ENCODE assay signal across 15 cellular contexts in the genomic region with DNA sequence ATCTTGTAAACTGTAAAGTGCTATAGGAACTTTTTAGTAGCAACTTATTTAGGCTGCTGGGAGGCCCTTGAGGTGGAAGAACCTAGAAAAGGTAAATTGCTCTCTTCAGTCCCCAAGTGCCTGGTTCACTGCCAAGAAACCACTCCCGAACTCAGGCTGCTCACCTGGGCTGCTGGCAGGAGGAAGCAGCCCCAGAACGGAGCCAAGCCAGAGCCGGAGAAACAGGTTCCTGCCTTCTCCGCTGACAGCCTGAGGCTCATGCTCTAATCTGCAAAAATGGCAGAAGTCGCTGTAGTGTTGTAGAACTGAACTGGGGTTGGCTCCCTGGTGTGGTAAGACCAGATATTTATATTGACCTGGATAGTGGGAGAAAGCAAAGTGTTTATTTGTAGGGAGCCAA.
A peak's percentile ranks its signal among the peaks of the same experiment; 100 is the strongest.
DNase-seq lines count a peak whose midpoint lies in the region; ATAC-seq and TF ChIP-seq lines count a peak whose summit lies in the region.
"Had no signal": no experiment of that assay in that cellular context is flagged by ENCODE, and none has a peak within 500 bp of the region (broad histone marks: within the 10 kb centered on the region; RNA-seq: fewer than 3 reads in every experiment).

No MANE protein-coding gene starts in this region.

- intact Hi-C loops in prostate gland (cut with DNase I), result loop anchor here (10.0 kb wide), 1 partner anchor 289 kb away; no protein-coding TSS in a partner anchor

- DNase-seq in GM23338 (ENCODE audit: low spot score) (no peak), NCI-H2196 treated with DMSO at 0.1 percent for 48 hours (lab: John Stamatoyannopoulos, UW; ENCODE audit: unreplicated experiment) (peak; percentile 17), epithelial cell of esophagus (ENCODE audit: low read depth) (peak; percentile 96), prostate gland (ENCODE audit: low spot score) (peak; percentile 95), medulla oblongata (ENCODE audit: extremely low spot score) (no peak)
- no peak for DNase-seq in activated naive CD4-positive, alpha-beta T cell treated with anti-CD3 and anti-CD28 coated beads, Interleukin-2, amount 50 U/mL, for 16 hours
- DNase-seq in activated T-cell treated with anti-CD3 and anti-CD28 coated beads, Interleukin-2, amount 50 U/mL, for 4 hours, result no peak
- DNase-seq: dorsolateral prefrontal cortex; foreskin fibroblast; naive B cell; retina; stimulated activated CD4-positive, alpha-beta T cell treated with anti-CD3 and anti-CD28 coated beads, Interleukin-2, amount 100 ng/mL, for 24 hours had no signal

- H3K27me3 Mint-ChIP-seq in GM23338 (ENCODE audit: insufficient read depth, low read depth, poor library complexity), result no peaks in the 10 kb centered on the region
- no peaks in the 10 kb centered on the region for H3K27me3 Mint-ChIP-seq in activated T-cell treated with anti-CD3 and anti-CD28 coated beads, Interleukin-2, amount 50 U/mL, for 4 hours (ENCODE audit: low read depth)
- H3K27me3 Mint-ChIP-seq: naive B cell had no signal

- H3F3A ChIP-seq in GM23338 (replicated peaks; ENCODE audit: low read depth), result no peaks in the 10 kb centered on the region

- H3K4me2 ChIP-seq in GM23338, result no peak overlapping the region
- H3K4me2 ChIP-seq: BLaER1 treated with 17β-estradiol and CSF1 and Interleukin-3, amounts not matched to agents 10 nM and 100 nM had no signal

- H3K79me2 ChIP-seq in GM23338 (replicated peaks; ENCODE audit: insufficient read depth), result no peaks in the 10 kb centered on the region

- H3K36me3 Mint-ChIP-seq in GM23338 (ENCODE audit: low read depth), result no peaks in the 10 kb centered on the region
- no peaks in the 10 kb centered on the region for H3K36me3 Mint-ChIP-seq in activated T-cell treated with anti-CD3 and anti-CD28 coated beads, Interleukin-2, amount 50 U/mL, for 4 hours (ENCODE audit: insufficient read depth)
- H3K36me3 Mint-ChIP-seq: naive B cell had no signal

- H3K27me3 ChIP-seq in GM23338 (ENCODE audit: insufficient read depth), result no peaks in the 10 kb centered on the region
- H3K27me3 ChIP-seq in prostate gland (replicated peaks; ENCODE audit: insufficient read depth), result no peaks in the 10 kb centered on the region
- H3K27me3 ChIP-seq: ascending aorta; BLaER1 treated with 17β-estradiol and CSF1 and Interleukin-3, amounts not matched to agents 10 nM and 100 nM had no signal

- H2AFZ ChIP-seq in GM23338, result peak overlapping the region; percentile 84

- H3K4me3 ChIP-seq in GM23338 (no peak overlapping the region), epithelial cell of esophagus (ENCODE audit: low read length) (no peak overlapping the region), prostate gland (no peak overlapping the region)
- H3K4me3 ChIP-seq: ascending aorta; BLaER1 treated with 17β-estradiol and CSF1 and Interleukin-3, amounts not matched to agents 10 nM and 100 nM; dorsolateral prefrontal cortex had no signal

- H3K4me1 ChIP-seq in GM23338 (ENCODE audit: insufficient read depth) (no peaks in the 10 kb centered on the region), prostate gland (replicated peaks) (no peaks in the 10 kb centered on the region)
- H3K4me1 ChIP-seq: ascending aorta had no signal

- no peak overlapping the region for H3K4me3 Mint-ChIP-seq in GM23338
- H3K4me3 Mint-ChIP-seq in activated T-cell treated with anti-CD3 and anti-CD28 coated beads, Interleukin-2, amount 50 U/mL, for 4 hours, result no peak overlapping the region
- H3K4me3 Mint-ChIP-seq: naive B cell had no signal

- no peak overlapping the region for H3K27ac ChIP-seq in GM23338 (ENCODE audit: low read depth)
- peak overlapping the region; percentile 8 to 9 for H3K27ac ChIP-seq in prostate gland
- H3K27ac ChIP-seq: ascending aorta; BLaER1 treated with 17β-estradiol and CSF1 and Interleukin-3, amounts not matched to agents 10 nM and 100 nM; dorsolateral prefrontal cortex had no signal

- ATAC-seq in GM23338, result peak; percentile 57
- no peak for ATAC-seq in HG03565 (IDR thresholded peaks at IDR 0.05; ENCODE audit: unreplicated experiment)
- ATAC-seq in activated T-cell treated with anti-CD3 and anti-CD28 coated beads, Interleukin-2, amount 50 U/mL, for 4 hours, result no peak

- no peaks in the 10 kb centered on the region for H3K9me2 ChIP-seq in GM23338 (ENCODE audit: insufficient read depth)

- 44% methylated on average over 5 of the region's 5 CpGs for WGBS in prostate gland

- H4K20me1 ChIP-seq in GM23338 (replicated peaks; ENCODE audit: insufficient read depth), result no peaks in the 10 kb centered on the region
- H4K20me1 ChIP-seq: BLaER1 treated with 17β-estradiol and CSF1 and Interleukin-3, amounts not matched to agents 10 nM and 100 nM had no signal

- H3K36me3 ChIP-seq in GM23338 (ENCODE audit: insufficient read depth), result no peaks in the 10 kb centered on the region
- no peaks in the 10 kb centered on the region for H3K36me3 ChIP-seq in prostate gland
- H3K36me3 ChIP-seq: ascending aorta; BLaER1 treated with 17β-estradiol and CSF1 and Interleukin-3, amounts not matched to agents 10 nM and 100 nM had no signal

- no peaks in the 10 kb centered on the region for H3K9me3 ChIP-seq in prostate gland
- H3K9me3 ChIP-seq: ascending aorta; BLaER1 treated with 17β-estradiol and CSF1 and Interleukin-3, amounts not matched to agents 10 nM and 100 nM had no signal

- H3K27ac Mint-ChIP-seq in GM23338, result no peak overlapping the region
- H3K27ac Mint-ChIP-seq: naive B cell had no signal

- TF ChIP-seq CTCF in GM23338 (conservative IDR thresholded peaks at IDR 0.05; ENCODE audit: low read depth in 2 of 2) (no peak), epithelial cell of esophagus (IDR thresholded peaks at IDR 0.05; ENCODE audit: insufficient read depth, low read depth, low read length, missing control alignments) (no peak), prostate gland (IDR thresholded peaks at IDR 0.05) (no peak)

- no peaks in the 10 kb centered on the region for H3K9me3 Mint-ChIP-seq in GM23338
- no peaks in the 10 kb centered on the region for H3K9me3 Mint-ChIP-seq in activated T-cell treated with anti-CD3 and anti-CD28 coated beads, Interleukin-2, amount 50 U/mL, for 4 hours
- H3K9me3 Mint-ChIP-seq: naive B cell had no signal

- TF ChIP-seq POLR2A in prostate gland (IDR thresholded peaks at IDR 0.05), result no peak

- peaks cover 7% of the 10 kb centered on the region for H3K4me1 Mint-ChIP-seq in GM23338
- H3K4me1 Mint-ChIP-seq in activated T-cell treated with anti-CD3 and anti-CD28 coated beads, Interleukin-2, amount 50 U/mL, for 4 hours (ENCODE audit: low read depth), result no peaks in the 10 kb centered on the region
- H3K4me1 Mint-ChIP-seq: naive B cell had no signal

TF ChIP-seq in GM23338, 12 proteins besides CTCF, POLR2A, EP300 and RAD21:
- TF ChIP-seq, protein P1, sequence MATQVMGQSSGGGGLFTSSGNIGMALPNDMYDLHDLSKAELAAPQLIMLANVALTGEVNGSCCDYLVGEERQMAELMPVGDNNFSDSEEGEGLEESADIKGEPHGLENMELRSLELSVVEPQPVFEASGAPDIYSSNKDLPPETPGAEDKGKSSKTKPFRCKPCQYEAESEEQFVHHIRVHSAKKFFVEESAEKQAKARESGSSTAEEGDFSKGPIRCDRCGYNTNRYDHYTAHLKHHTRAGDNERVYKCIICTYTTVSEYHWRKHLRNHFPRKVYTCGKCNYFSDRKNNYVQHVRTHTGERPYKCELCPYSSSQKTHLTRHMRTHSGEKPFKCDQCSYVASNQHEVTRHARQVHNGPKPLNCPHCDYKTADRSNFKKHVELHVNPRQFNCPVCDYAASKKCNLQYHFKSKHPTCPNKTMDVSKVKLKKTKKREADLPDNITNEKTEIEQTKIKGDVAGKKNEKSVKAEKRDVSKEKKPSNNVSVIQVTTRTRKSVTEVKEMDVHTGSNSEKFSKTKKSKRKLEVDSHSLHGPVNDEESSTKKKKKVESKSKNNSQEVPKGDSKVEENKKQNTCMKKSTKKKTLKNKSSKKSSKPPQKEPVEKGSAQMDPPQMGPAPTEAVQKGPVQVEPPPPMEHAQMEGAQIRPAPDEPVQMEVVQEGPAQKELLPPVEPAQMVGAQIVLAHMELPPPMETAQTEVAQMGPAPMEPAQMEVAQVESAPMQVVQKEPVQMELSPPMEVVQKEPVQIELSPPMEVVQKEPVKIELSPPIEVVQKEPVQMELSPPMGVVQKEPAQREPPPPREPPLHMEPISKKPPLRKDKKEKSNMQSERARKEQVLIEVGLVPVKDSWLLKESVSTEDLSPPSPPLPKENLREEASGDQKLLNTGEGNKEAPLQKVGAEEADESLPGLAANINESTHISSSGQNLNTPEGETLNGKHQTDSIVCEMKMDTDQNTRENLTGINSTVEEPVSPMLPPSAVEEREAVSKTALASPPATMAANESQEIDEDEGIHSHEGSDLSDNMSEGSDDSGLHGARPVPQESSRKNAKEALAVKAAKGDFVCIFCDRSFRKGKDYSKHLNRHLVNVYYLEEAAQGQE (IDR thresholded peaks at IDR 0.05; ENCODE audit: unreplicated experiment), result no peak
- TF ChIP-seq POLR2AphosphoS5 (IDR thresholded peaks at IDR 0.05; ENCODE audit: low read depth) (no peak), EZH2 (IDR thresholded peaks at IDR 0.05; ENCODE audit: low read depth, unreplicated experiment) (no peak), STAT1 (IDR thresholded peaks at IDR 0.05; ENCODE audit: unreplicated experiment) (no peak), JUNB (IDR thresholded peaks at IDR 0.05; ENCODE audit: unreplicated experiment) (no peak), ZNF114 (CRISPR knock-in tag; IDR thresholded peaks at IDR 0.05) (no peak)
- TF ChIP-seq, protein P2, sequence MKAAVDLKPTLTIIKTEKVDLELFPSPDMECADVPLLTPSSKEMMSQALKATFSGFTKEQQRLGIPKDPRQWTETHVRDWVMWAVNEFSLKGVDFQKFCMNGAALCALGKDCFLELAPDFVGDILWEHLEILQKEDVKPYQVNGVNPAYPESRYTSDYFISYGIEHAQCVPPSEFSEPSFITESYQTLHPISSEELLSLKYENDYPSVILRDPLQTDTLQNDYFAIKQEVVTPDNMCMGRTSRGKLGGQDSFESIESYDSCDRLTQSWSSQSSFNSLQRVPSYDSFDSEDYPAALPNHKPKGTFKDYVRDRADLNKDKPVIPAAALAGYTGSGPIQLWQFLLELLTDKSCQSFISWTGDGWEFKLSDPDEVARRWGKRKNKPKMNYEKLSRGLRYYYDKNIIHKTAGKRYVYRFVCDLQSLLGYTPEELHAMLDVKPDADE (IDR thresholded peaks at IDR 0.05), result no peak
TF ChIP-seq in GM23338: peak in this region for 0.

Comparison
In these comparisons a context has a peak if more than half of its experiments do, and no peak if none do; other contexts are left out.
1. DNase-seq: peak in NCI-H2196 treated with DMSO at 0.1 percent for 48 hours (single experiment), epithelial cell of esophagus (single experiment) and prostate gland (single experiment); none in GM23338 (single experiment), activated naive CD4-positive, alpha-beta T cell treated with anti-CD3 and anti-CD28 coated beads, Interleukin-2, amount 50 U/mL, for 16 hours (single experiment), medulla oblongata (single experiment) and activated T-cell treated with anti-CD3 and anti-CD28 coated beads, Interleukin-2, amount 50 U/mL, for 4 hours (single experiment).